Comparison of ENCODE assay signal across 2 cellular contexts in the genomic region with DNA sequence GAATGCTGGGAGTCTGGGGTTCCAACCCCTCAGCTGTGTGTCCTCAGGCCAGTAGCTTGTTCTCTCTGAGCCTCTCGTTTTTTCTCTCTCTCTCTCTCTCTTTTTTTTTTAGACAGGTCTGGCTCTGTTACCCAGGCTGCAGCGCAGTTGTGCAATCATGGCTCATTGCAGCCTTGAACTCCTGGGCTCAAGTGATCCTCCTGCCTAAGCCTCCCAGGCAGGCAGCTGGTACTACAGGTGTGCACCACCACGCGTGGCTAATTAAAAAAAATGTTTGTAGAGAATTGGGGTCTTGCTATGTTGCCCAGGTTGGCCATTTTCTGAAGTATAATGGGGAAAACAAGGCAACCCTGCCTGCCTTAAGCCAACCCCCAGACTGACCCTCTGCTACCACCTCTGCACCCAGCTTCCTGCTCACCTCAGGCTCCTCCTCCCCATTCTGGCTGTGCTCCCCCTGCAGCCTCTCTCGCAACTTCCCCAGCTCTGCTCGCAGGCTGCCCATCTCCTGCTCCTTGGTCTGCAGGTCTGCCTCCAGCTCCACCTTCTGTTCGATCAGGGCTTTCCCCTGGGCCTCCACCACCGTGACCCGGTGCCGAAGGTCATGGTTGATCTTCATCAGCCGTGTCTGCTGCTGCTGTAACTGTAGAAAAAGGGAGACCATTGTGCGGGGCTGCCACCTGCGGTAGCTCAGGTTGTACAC.
TF ChIP-seq lines count a peak whose summit lies in the region.

No MANE protein-coding gene starts in this region.

TF ChIP-seq in HEK293, 187 proteins besides CTCF, POLR2A, EP300 and RAD21:
- no peak for TF ChIP-seq SCRT2 (tag by site-specific recombination; IDR thresholded peaks at IDR 0.05)
- TF ChIP-seq ZNF121 (tag by site-specific recombination; IDR thresholded peaks at IDR 0.05) = 0 out of 2 replicates have a peak, but pooled peaks have one; percentile 15
- TF ChIP-seq, protein P1, sequence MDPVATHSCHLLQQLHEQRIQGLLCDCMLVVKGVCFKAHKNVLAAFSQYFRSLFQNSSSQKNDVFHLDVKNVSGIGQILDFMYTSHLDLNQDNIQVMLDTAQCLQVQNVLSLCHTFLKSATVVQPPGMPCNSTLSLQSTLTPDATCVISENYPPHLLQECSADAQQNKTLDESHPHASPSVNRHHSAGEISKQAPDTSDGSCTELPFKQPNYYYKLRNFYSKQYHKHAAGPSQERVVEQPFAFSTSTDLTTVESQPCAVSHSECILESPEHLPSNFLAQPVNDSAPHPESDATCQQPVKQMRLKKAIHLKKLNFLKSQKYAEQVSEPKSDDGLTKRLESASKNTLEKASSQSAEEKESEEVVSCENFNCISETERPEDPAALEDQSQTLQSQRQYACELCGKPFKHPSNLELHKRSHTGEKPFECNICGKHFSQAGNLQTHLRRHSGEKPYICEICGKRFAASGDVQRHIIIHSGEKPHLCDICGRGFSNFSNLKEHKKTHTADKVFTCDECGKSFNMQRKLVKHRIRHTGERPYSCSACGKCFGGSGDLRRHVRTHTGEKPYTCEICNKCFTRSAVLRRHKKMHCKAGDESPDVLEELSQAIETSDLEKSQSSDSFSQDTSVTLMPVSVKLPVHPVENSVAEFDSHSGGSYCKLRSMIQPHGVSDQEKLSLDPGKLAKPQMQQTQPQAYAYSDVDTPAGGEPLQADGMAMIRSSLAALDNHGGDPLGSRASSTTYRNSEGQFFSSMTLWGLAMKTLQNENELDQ (tag by site-specific recombination; IDR thresholded peaks at IDR 0.05; ENCODE audit: low read depth) = no peak

TF ChIP-seq in K562, 482 proteins besides CTCF, POLR2A, EP300 and RAD21:
- TF ChIP-seq THRAP3 (IDR thresholded peaks at IDR 0.05; ENCODE audit: borderline replicate concordance) (no peak), ZNF124 (CRISPR knock-in tag; IDR thresholded peaks at IDR 0.05) (no peak), ADNP (tag; IDR thresholded peaks at IDR 0.05) (peak; percentile 40; the same call in 1 of the 2 replicates), BCOR (IDR thresholded peaks at IDR 0.05) (peak; percentile 56; the same call in 1 of the 2 replicates), RBM25 (IDR thresholded peaks at IDR 0.05; ENCODE audit: low read depth, low read length, severe bottlenecking) (peak; percentile 44)
